In the genomic region with DNA sequence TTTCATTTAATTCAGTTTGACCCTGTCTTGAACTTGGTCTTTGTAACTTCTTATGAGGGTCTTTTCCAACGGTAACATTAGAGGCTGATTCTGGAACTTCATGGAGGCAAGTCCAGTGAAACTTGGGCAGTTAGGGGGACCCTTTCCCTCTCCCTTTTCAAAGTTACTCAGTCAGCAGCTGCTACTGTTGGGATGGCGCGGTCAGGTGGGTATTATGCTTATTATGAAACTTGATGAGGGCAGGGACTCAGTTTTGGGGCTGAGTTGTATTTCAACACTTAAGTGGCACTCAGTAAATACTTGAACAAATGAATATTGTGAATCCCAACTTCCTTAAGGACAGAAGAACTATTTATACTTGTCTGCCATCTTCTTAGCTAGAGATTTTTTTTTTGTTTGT, we compare ENCODE assay signal across 10 cellular contexts. TPM values are rescaled to one million over a fixed set of nuclear protein-coding genes. Genes with fewer than 3 reads are reported as not detected.
DNase-seq lines count a peak whose midpoint lies in the region; ATAC-seq, FAIRE-seq and TF ChIP-seq lines count a peak whose summit lies in the region.
"Had no signal": no experiment of that assay in that cellular context is flagged by ENCODE, and none has a peak within 500 bp of the region (broad histone marks: within the 10 kb centered on the region; RNA-seq: fewer than 3 reads in every experiment).

No MANE protein-coding gene starts in this region.

- H3K36me3 Mint-ChIP-seq in activated naive CD4-positive, alpha-beta T cell treated with anti-CD3 and anti-CD28 coated beads, Interleukin-2, amount 50 U/mL, for 24 hours: peaks cover 4% of the 10 kb centered on the region

- peaks cover 25% of the 10 kb centered on the region for H3K36me3 ChIP-seq in RWPE2 (ENCODE audit: low read depth)
- no peaks in the 10 kb centered on the region for H3K36me3 ChIP-seq in iPS-18a (ENCODE audit: control insufficient read depth, low read depth, low read length)
- no peaks in the 10 kb centered on the region for H3K36me3 ChIP-seq in thyroid gland
- H3K36me3 ChIP-seq: stomach had no signal

- intact Hi-C loops in thyroid gland (cut with DNase I) (no loop called here), Right ventricle myocardium inferior (cut with DNase I) (no loop called here)

- H3K9me3 ChIP-seq in RWPE2 (ENCODE audit: severe bottlenecking) (no peaks in the 10 kb centered on the region), iPS-18a (ENCODE audit: control insufficient read depth, low read depth, low read length) (no peaks in the 10 kb centered on the region), thyroid gland (no peaks in the 10 kb centered on the region)
- H3K9me3 ChIP-seq: stomach had no signal

- TF ChIP-seq CTCF in RWPE2 (IDR thresholded peaks at IDR 0.05; ENCODE audit: poor library complexity, severe bottlenecking): no peak
- no peak for TF ChIP-seq CTCF in thyroid gland (IDR thresholded peaks at IDR 0.05)

- H3K4me3 ChIP-seq in RWPE2 (ENCODE audit: severe bottlenecking): no peak overlapping the region
- H3K4me3 ChIP-seq in iPS-18a (ENCODE audit: low read length): peak overlapping the region; percentile 9
- H3K4me3 ChIP-seq in thyroid gland (replicated peaks in 1 of 3): no peak overlapping the region

- no peak for DNase-seq in activated naive CD4-positive, alpha-beta T cell treated with Interleukin-2 at 50 U/mL for 16 hours
- DNase-seq in RWPE2 (ENCODE audit: low spot score) (no peak), thyroid gland (no peak), GM12891 (ENCODE audit: insufficient read length, low spot score) (no peak), Right ventricle myocardium inferior (ENCODE audit: missing footprints) (no peak)
- DNase-seq: NCI-H774, stomach had no signal

- TF ChIP-seq POLR2A in thyroid gland (IDR thresholded peaks at IDR 0.05): no peak
- TF ChIP-seq POLR2A in GM12891 (IDR thresholded peaks at IDR 0.05; ENCODE audit: low read depth, low read length): no peak

- no peaks in the 10 kb centered on the region for H3K27me3 Mint-ChIP-seq in activated naive CD4-positive, alpha-beta T cell treated with anti-CD3 and anti-CD28 coated beads, Interleukin-2, amount 50 U/mL, for 24 hours

- H3K9ac ChIP-seq in iPS-18a (ENCODE audit: low read length): no peak overlapping the region

- peak overlapping the region; percentile 75 for H3K27ac ChIP-seq in RWPE2 (ENCODE audit: poor library complexity, severe bottlenecking)
- H3K27ac ChIP-seq in iPS-18a (ENCODE audit: low read length): no peak overlapping the region
- H3K27ac ChIP-seq in thyroid gland: peak overlapping the region in 2 of 3 donors; percentile 71 to 80

- ATAC-seq in RWPE2 (ENCODE audit: low read depth): no peak
- ATAC-seq in HG02981 (IDR thresholded peaks at IDR 0.05; ENCODE audit: unreplicated experiment): no peak
- ATAC-seq in Right ventricle myocardium inferior: no peak

- H3K9me3 Mint-ChIP-seq in activated naive CD4-positive, alpha-beta T cell treated with anti-CD3 and anti-CD28 coated beads, Interleukin-2, amount 50 U/mL, for 24 hours: no peaks in the 10 kb centered on the region

- no peaks in the 10 kb centered on the region for H3K27me3 ChIP-seq in RWPE2 (ENCODE audit: insufficient read depth, poor library complexity, severe bottlenecking)
- no peaks in the 10 kb centered on the region for H3K27me3 ChIP-seq in iPS-18a (ENCODE audit: control insufficient read depth, insufficient read depth, low read length)
- no peaks in the 10 kb centered on the region for H3K27me3 ChIP-seq in thyroid gland
- H3K27me3 ChIP-seq: stomach had no signal

- WGBS in thyroid gland, 2 donors: 49 to 81% methylated on average over 3 of the region's 3 CpGs

- H3K27ac Mint-ChIP-seq in activated naive CD4-positive, alpha-beta T cell treated with anti-CD3 and anti-CD28 coated beads, Interleukin-2, amount 50 U/mL, for 24 hours: peak overlapping the region; percentile 97

- H3K4me1 ChIP-seq in RWPE2 (ENCODE audit: insufficient read depth, poor library complexity, severe bottlenecking) (peaks cover 89% of the 10 kb centered on the region), iPS-18a (ENCODE audit: control insufficient read depth, low read depth, low read length) (peaks cover 48% of the 10 kb centered on the region), thyroid gland (peaks cover 80 to 89% of the 10 kb centered on the region in 2 donors)

- peaks cover 98% of the 10 kb centered on the region for H3K4me1 Mint-ChIP-seq in activated naive CD4-positive, alpha-beta T cell treated with anti-CD3 and anti-CD28 coated beads, Interleukin-2, amount 50 U/mL, for 24 hours

- FAIRE-seq in GM12891 (lab: Jason Lieb, UNC): no peak

- peak overlapping the region; percentile 86 for H3K4me3 Mint-ChIP-seq in activated naive CD4-positive, alpha-beta T cell treated with anti-CD3 and anti-CD28 coated beads, Interleukin-2, amount 50 U/mL, for 24 hours

TF ChIP-seq in GM12891, 5 proteins besides CTCF, POLR2A, EP300 and RAD21:
- no peak for TF ChIP-seq SPI1 (IDR thresholded peaks at IDR 0.05; ENCODE audit: low read depth, low read length)
- no peak for TF ChIP-seq POLR2AphosphoS5 (IDR thresholded peaks at IDR 0.05; ENCODE audit: low read depth, low read length)
- no peak for TF ChIP-seq PAX5 (IDR thresholded peaks at IDR 0.05; ENCODE audit: insufficient read depth, low read length, severe bottlenecking)
- TF ChIP-seq POU2F2 (IDR thresholded peaks at IDR 0.05; ENCODE audit: low read depth, low read length): no peak
- no peak for TF ChIP-seq TAF1 (IDR thresholded peaks at IDR 0.05; ENCODE audit: low read depth, low read length)

RNA-seq across cellular contexts. Expression of gene TOP1, which starts 20.8 kb away (rescaled TPM):
- total RNA-seq in thyroid gland (10 to 100 TPM; 31.3 to 46.3 (median 41.4) TPM), Right ventricle myocardium inferior (23.9 TPM)
- polyA plus RNA-seq in GM12891 (2012; ENCODE audit: low read depth, missing spikeins): 67.2 TPM
